In the genomic region with DNA sequence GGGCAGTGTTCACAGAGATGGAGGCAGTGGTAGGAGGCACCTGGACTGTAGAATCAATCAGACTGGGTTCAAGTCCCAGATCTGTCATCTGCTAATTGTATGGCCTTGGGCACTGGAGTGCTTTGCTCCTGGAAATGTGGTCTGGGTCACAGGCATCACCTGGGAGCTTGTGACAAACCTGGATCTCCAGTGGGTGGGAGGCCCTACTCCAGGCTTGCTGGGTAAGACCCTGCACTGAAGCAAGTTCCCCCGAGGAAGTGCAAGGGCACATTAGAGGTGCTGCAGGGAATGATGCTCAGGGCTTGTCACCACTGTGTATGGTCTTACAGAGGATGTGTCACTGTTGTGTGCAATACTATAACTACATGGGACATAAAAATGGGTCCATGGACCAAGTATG, we compare ENCODE assay signal across 22 cellular contexts.
"Had no signal": no experiment of that assay in that cellular context is flagged by ENCODE, and none has a peak within 500 bp of the region (broad histone marks: within the 10 kb centered on the region; RNA-seq: fewer than 3 reads in every experiment).

No MANE protein-coding gene starts in this region.

- H3K9me3 Mint-ChIP-seq: activated CD4-positive, alpha-beta memory T cell treated with anti-CD3 and anti-CD28 coated beads for 36 hours; activated naive CD4-positive, alpha-beta T cell treated with anti-CD3 and anti-CD28 coated beads, Interleukin-2, amount 50 U/mL, for 72 hours; activated naive CD8-positive, alpha-beta T cell treated with anti-CD3 and anti-CD28 coated beads, Interleukin-2, amount 50 U/mL, for 24 hours; T-helper 1 cell treated with Interleukin-12 subunit alpha and Interleukin-12 subunit beta and Interleukin-4 antibody, amounts not matched to agents 30 μg/mL and 1 μg/mL, for 36 hours; WTC11 had no signal

- H3K27me3 Mint-ChIP-seq: activated CD4-positive, alpha-beta memory T cell treated with anti-CD3 and anti-CD28 coated beads for 36 hours; activated CD4-positive, alpha-beta T cell treated with anti-CD3 and anti-CD28 coated beads, Interleukin-2, amount 10 ng/mL, durations not matched to agents 7 days and 5 days had no signal

- ATAC-seq: activated naive CD4-positive, alpha-beta T cell treated with anti-CD3 and anti-CD28 coated beads, Interleukin-2, amount 50 U/mL, for 72 hours; activated naive CD8-positive, alpha-beta T cell treated with anti-CD3 and anti-CD28 coated beads, Interleukin-2, amount 50 U/mL, for 24 hours; HepG2; WTC11 had no signal

- DNase-seq: activated CD4-positive, alpha-beta memory T cell treated with anti-CD3 and anti-CD28 coated beads for 36 hours; activated CD4-positive, alpha-beta T cell treated with anti-CD3 and anti-CD28 coated beads, Interleukin-2, amount 10 ng/mL, durations not matched to agents 7 days and 5 days; activated effector memory CD4-positive, alpha-beta T cell treated with anti-CD3 and anti-CD28 coated beads, Interleukin-2, amount 50 U/mL, for 16 hours; activated naive CD4-positive, alpha-beta T cell treated with Interleukin-2 at 50 U/mL for 16 hours; activated naive CD8-positive, alpha-beta T cell treated with anti-CD3 and anti-CD28 coated beads, Interleukin-2, amount 50 U/mL, for 24 hours; activated T-cell treated with anti-CD3 and anti-CD28 coated beads for 4 hours; amygdala; brain microvascular endothelial cell; NCI-H1092; NCI-H1417; NCI-H1930; NCI-H2171; NCI-H226; NCI-H526 treated with DMSO at 0.1 percent for 48 hours; NK-92 treated with Interleukin-12 subunit alpha and Interleukin-12 subunit beta, amount 100 ng/mL, for 24 hours; OCI-M1; SHP77; T-helper 9 cell had no signal

- H3K27ac Mint-ChIP-seq: activated CD4-positive, alpha-beta memory T cell treated with anti-CD3 and anti-CD28 coated beads for 36 hours; activated CD4-positive, alpha-beta T cell treated with anti-CD3 and anti-CD28 coated beads, Interleukin-2, amount 10 ng/mL, durations not matched to agents 7 days and 5 days; activated naive CD4-positive, alpha-beta T cell treated with anti-CD3 and anti-CD28 coated beads, Interleukin-2, amount 50 U/mL, for 72 hours; activated naive CD8-positive, alpha-beta T cell treated with anti-CD3 and anti-CD28 coated beads, Interleukin-2, amount 50 U/mL, for 24 hours; T-helper 1 cell treated with Interleukin-12 subunit alpha and Interleukin-12 subunit beta and Interleukin-4 antibody, amounts not matched to agents 30 μg/mL and 1 μg/mL, for 36 hours; WTC11 had no signal

- H3K4me3 Mint-ChIP-seq: activated CD4-positive, alpha-beta memory T cell treated with anti-CD3 and anti-CD28 coated beads for 36 hours; activated CD4-positive, alpha-beta T cell treated with anti-CD3 and anti-CD28 coated beads, Interleukin-2, amount 10 ng/mL, durations not matched to agents 7 days and 5 days; activated naive CD8-positive, alpha-beta T cell treated with anti-CD3 and anti-CD28 coated beads, Interleukin-2, amount 50 U/mL, for 24 hours; T-helper 1 cell treated with Interleukin-12 subunit alpha and Interleukin-12 subunit beta and Interleukin-4 antibody, amounts not matched to agents 30 μg/mL and 1 μg/mL, for 36 hours; WTC11 had no signal

- H3K36me3 Mint-ChIP-seq: activated CD4-positive, alpha-beta memory T cell treated with anti-CD3 and anti-CD28 coated beads for 36 hours; activated naive CD4-positive, alpha-beta T cell treated with anti-CD3 and anti-CD28 coated beads, Interleukin-2, amount 50 U/mL, for 72 hours; WTC11 had no signal
